20 cellular contexts compared by ENCODE assay signal in genomic region chr2:224271854-224272620, GRCh38.
DNase-seq lines count a peak whose midpoint lies in the region; ATAC-seq, FAIRE-seq and TF ChIP-seq lines count a peak whose summit lies in the region.
"Had no signal": no experiment of that assay in that cellular context is flagged by ENCODE, and none has a peak within 500 bp of the region (broad histone marks: within the 10 kb centered on the region; RNA-seq: fewer than 3 reads in every experiment).

No MANE protein-coding gene starts in this region.

- H3K36me3 ChIP-seq in Caco-2 (ENCODE audit: control insufficient read depth, insufficient read depth, low read length) (no peaks in the 10 kb centered on the region), keratinocyte (ENCODE audit: control insufficient read depth in 2 of 2, extremely low read depth in 1 of 2, insufficient read depth in 2 of 2, low read length in 2 of 2) (no peaks in the 10 kb centered on the region)

- H3K9me3 Mint-ChIP-seq in Caco-2 (ENCODE audit: unreplicated experiment) (no peaks in the 10 kb centered on the region), nephron progenitor cell (no peaks in the 10 kb centered on the region)
- H3K9me3 Mint-ChIP-seq: HFFc6 had no signal

- no peak for ATAC-seq in sciatic nerve

- H3K27ac ChIP-seq in keratinocyte (ENCODE audit: control insufficient read depth, insufficient read depth, low read length) (no peak overlapping the region), substantia nigra (ENCODE audit: low read depth, low read length, poor library complexity, severe bottlenecking) (no peak overlapping the region)

- H3K4me1 ChIP-seq in Caco-2 (peaks cover 32% of the 10 kb centered on the region), keratinocyte (ENCODE audit: control insufficient read depth, extremely low read depth, insufficient read depth, low read length) (peaks cover 4% of the 10 kb centered on the region)

- H3K4me1 Mint-ChIP-seq in Caco-2 (ENCODE audit: low read depth, unreplicated experiment) (peaks cover 35% of the 10 kb centered on the region), nephron progenitor cell (peaks cover 29% of the 10 kb centered on the region)
- H3K4me1 Mint-ChIP-seq: CD4-positive, CD25-positive, alpha-beta regulatory T cell had no signal

- H3K4me3 ChIP-seq in Caco-2 (ENCODE audit: low read depth, low read length): no peak overlapping the region
- no peak overlapping the region for H3K4me3 ChIP-seq in keratinocyte (ENCODE audit: control insufficient read depth in 2 of 3, extremely low read depth in 1 of 3, insufficient read depth in 2 of 3, low read depth in 1 of 3, low read length in 3 of 3)

- dilution Hi-C loops in keratinocyte (cut with MboI; ENCODE audit: extremely low pct_ligation_motif_present, low sequenced_read_pairs): no loop called here

- H3K27me3 ChIP-seq in Caco-2 (replicated peaks; ENCODE audit: control insufficient read depth, insufficient read depth, low read length) (no peaks in the 10 kb centered on the region), keratinocyte (ENCODE audit: control insufficient read depth, extremely low read depth, insufficient read depth, low read length) (no peaks in the 10 kb centered on the region)

- intact Hi-C loops in Caco-2 (cut with micrococcal nuclease; ENCODE audit: unreplicated experiment): no loop called here
- intact Hi-C loops in sciatic nerve (cut with DNase I): loop anchor here (10.0 kb wide), 1 partner anchor 107 kb away; no protein-coding TSS in a partner anchor

- POLR2A ChIA-PET in Caco-2 (lab: Charles Lee): interaction anchor here (0.6 kb wide), 1 partner anchor 313 kb away, joined by 3 read pairs; the partner anchor contains the start of gene CUL3

- H3K9me3 ChIP-seq in Caco-2: no peaks in the 10 kb centered on the region
- no peaks in the 10 kb centered on the region for H3K9me3 ChIP-seq in keratinocyte (ENCODE audit: control insufficient read depth, low read depth, low read length)

- BruUV-seq in Caco-2 (replicated peaks; lab: Mats Ljungman, UMichigan): no TSS peak

- H3K4me3 Mint-ChIP-seq in Caco-2 (ENCODE audit: unreplicated experiment) (peak overlapping the region; percentile 44), nephron progenitor cell (no peak overlapping the region)
- H3K4me3 Mint-ChIP-seq: CD4-positive, CD25-positive, alpha-beta regulatory T cell; HFFc6 had no signal

- H3K9me1 ChIP-seq in keratinocyte (ENCODE audit: control insufficient read depth, extremely low read depth, insufficient read depth, low read length): no peaks in the 10 kb centered on the region

- FAIRE-seq in keratinocyte (lab: Jason Lieb, UNC): peak; percentile 34
- FAIRE-seq: GM12892 had no signal

- H3K36me3 Mint-ChIP-seq in Caco-2 (ENCODE audit: insufficient read depth, unreplicated experiment) (no peaks in the 10 kb centered on the region), nephron progenitor cell (ENCODE audit: low read depth) (no peaks in the 10 kb centered on the region)
- H3K36me3 Mint-ChIP-seq: CD4-positive, CD25-positive, alpha-beta regulatory T cell had no signal

- no peak for TF ChIP-seq CTCF in Caco-2 (IDR thresholded peaks at IDR 0.05; ENCODE audit: insufficient read depth in 1 of 2, low read depth in 1 of 2, low read length in 1 of 2, severe bottlenecking in 1 of 2, unreplicated experiment in 1 of 2)
- no peak for TF ChIP-seq CTCF in keratinocyte (optimal IDR thresholded peaks at IDR 0.05 in 1 of 3, IDR thresholded peaks at IDR 0.05 in 1 of 3, conservative IDR thresholded peaks at IDR 0.05 in 1 of 3; ENCODE audit: extremely low read depth in 1 of 3, insufficient read depth in 2 of 3, low read length in 3 of 3)
- no peak for TF ChIP-seq CTCF in nephron progenitor cell (IDR thresholded peaks at IDR 0.05)

- H3K27ac Mint-ChIP-seq in Caco-2 (ENCODE audit: unreplicated experiment): peak overlapping the region; percentile 58
- H3K27ac Mint-ChIP-seq in nephron progenitor cell: peak overlapping the region; percentile 61
- H3K27ac Mint-ChIP-seq: CD4-positive, CD25-positive, alpha-beta regulatory T cell; HFFc6 had no signal

- no peaks in the 10 kb centered on the region for H3K79me2 ChIP-seq in keratinocyte (ENCODE audit: control insufficient read depth, insufficient read depth, low read length)

- H3K27me3 Mint-ChIP-seq in Caco-2 (ENCODE audit: insufficient read depth, unreplicated experiment) (no peaks in the 10 kb centered on the region), nephron progenitor cell (ENCODE audit: low read depth, poor library complexity) (no peaks in the 10 kb centered on the region)

- H3K4me2 ChIP-seq in keratinocyte (ENCODE audit: control insufficient read depth, extremely low read depth, insufficient read depth, low read depth, low read length): no peak overlapping the region

- DNase-seq in Caco-2: peak; percentile 76 to 90
- peak; percentile 18 for DNase-seq in amniotic epithelial cell (ENCODE audit: low read depth)
- no peak for DNase-seq in keratinocyte (ENCODE audit: low read depth, low spot score)
- DNase-seq in nephron progenitor cell: no peak
- DNase-seq in sciatic nerve (ENCODE audit: low spot score): no peak
- DNase-seq in substantia nigra (lab: John Stamatoyannopoulos, UW): no peak
- DNase-seq in glomerular visceral epithelial cell (ENCODE audit: extremely low spot score): no peak
- DNase-seq in midbrain (lab: John Stamatoyannopoulos, UW): no peak
- DNase-seq: AML-193; CD4-positive, CD25-positive, alpha-beta regulatory T cell; DND-41; GDM1; GOT3; HFFc6; NCI-H1436; NCI-H2081 treated with DMSO at 0.1 percent for 48 hours; NCI-H2227 treated with DMSO at 0.1 percent for 48 hours; NCI-H526; SIG-M5 had no signal

- H2AFZ ChIP-seq in keratinocyte (ENCODE audit: control insufficient read depth, low read length): no peak overlapping the region

- H4K20me1 ChIP-seq in keratinocyte (ENCODE audit: control insufficient read depth, extremely low read depth, insufficient read depth, low read length): no peaks in the 10 kb centered on the region

- H3K9ac ChIP-seq in keratinocyte (ENCODE audit: control insufficient read depth, extremely low read depth, insufficient read depth, low read length): no peak overlapping the region

- CTCF ChIA-PET in Caco-2 (lab: Charles Lee): interaction anchor here (1.3 to 1.9 kb wide), 3 partner anchors 12 to 282 kb away, joined by 5 to 11 read pairs (median 6); no protein-coding TSS in a partner anchor

Comparison
In these comparisons a context has a peak if more than half of its experiments do, and no peak if none do; other contexts are left out.
1. DNase-seq: peak in Caco-2 (2 of 2) and amniotic epithelial cell (single experiment); none in keratinocyte (single experiment), nephron progenitor cell (single experiment), sciatic nerve (single experiment), substantia nigra (0 of 49), glomerular visceral epithelial cell (single experiment) and midbrain (single experiment).